ENCODE assay signal across 10 cellular contexts in the genomic region with DNA sequence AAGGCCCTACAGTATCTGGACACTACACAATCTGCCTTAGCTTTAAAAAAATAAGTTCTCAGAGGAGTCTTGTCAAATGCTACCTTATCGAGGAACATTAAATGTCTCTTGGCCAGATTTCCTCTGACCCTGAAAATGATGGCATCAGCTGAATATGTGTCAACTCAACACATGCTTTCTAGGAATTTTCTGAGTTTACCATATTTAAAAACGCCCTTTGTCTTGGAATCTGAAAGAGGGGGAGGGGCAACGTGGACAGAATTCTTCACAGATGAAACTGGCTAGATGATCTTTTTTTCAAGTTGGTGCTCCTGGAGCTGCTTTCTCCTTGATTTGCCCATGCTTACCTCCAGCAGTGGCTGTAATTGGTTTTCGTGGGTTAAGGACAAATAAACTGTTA. TPM values are rescaled to one million over a fixed set of nuclear protein-coding genes. Genes with fewer than 3 reads are reported as not detected.
A peak's percentile ranks its signal among the peaks of the same experiment; 100 is the strongest.
DNase-seq lines count a peak whose midpoint lies in the region; TF ChIP-seq lines count a peak whose summit lies in the region.
"Had no signal": no experiment of that assay in that cellular context is flagged by ENCODE, and none has a peak within 500 bp of the region (broad histone marks: within the 10 kb centered on the region; RNA-seq: fewer than 3 reads in every experiment).

No MANE protein-coding gene starts in this region.

- peaks cover 36% of the 10 kb centered on the region for H3K4me1 Mint-ChIP-seq in nephron
- peaks cover 24% of the 10 kb centered on the region for H3K4me1 Mint-ChIP-seq in activated T-helper 1 cell treated with anti-CD3 and anti-CD28 coated beads, Interleukin-12 subunit alpha, Interleukin-12 subunit beta, Interleukin-2, Interleukin-4 antibody, amounts not matched to agents 30 ng/mL and 10 ng/mL and 1 ng/mL, durations not matched to agents 14 hours and 24 hours and 36 hours (ENCODE audit: low read depth)

- H3K4me3 Mint-ChIP-seq in nephron = peak overlapping the region; percentile 100
- H3K4me3 Mint-ChIP-seq in activated T-helper 1 cell treated with anti-CD3 and anti-CD28 coated beads, Interleukin-12 subunit alpha, Interleukin-12 subunit beta, Interleukin-2, Interleukin-4 antibody, amounts not matched to agents 30 ng/mL and 10 ng/mL and 1 ng/mL, durations not matched to agents 14 hours and 24 hours and 36 hours = no peak overlapping the region

- H3K9me3 Mint-ChIP-seq in nephron = peaks cover 10% of the 10 kb centered on the region
- H3K9me3 Mint-ChIP-seq in activated T-helper 1 cell treated with anti-CD3 and anti-CD28 coated beads, Interleukin-12 subunit alpha, Interleukin-12 subunit beta, Interleukin-2, Interleukin-4 antibody, amounts not matched to agents 30 ng/mL and 10 ng/mL and 1 ng/mL, durations not matched to agents 14 hours and 24 hours and 36 hours = no peaks in the 10 kb centered on the region

- peaks cover 34 to 56% (median 50%) of the 10 kb centered on the region in 10 experiments for H3K4me1 ChIP-seq in BLaER1 treated with 17β-estradiol and CSF1 and Interleukin-3, amounts not matched to agents 10 nM and 100 nM
- H3K4me1 ChIP-seq in Loucy (ENCODE audit: insufficient read depth, low read length, poor library complexity, severe bottlenecking) (peaks cover 48% of the 10 kb centered on the region), endocrine pancreas (ENCODE audit: control insufficient read depth, insufficient read depth, low read length) (no peaks in the 10 kb centered on the region)

- H3K27me3 ChIP-seq in BLaER1 treated with 17β-estradiol and CSF1 and Interleukin-3, amounts not matched to agents 10 nM and 100 nM = no peaks in the 10 kb centered on the region
- H3K27me3 ChIP-seq in Loucy (ENCODE audit: insufficient read depth, low read length, poor library complexity, severe bottlenecking) (peaks cover 44% of the 10 kb centered on the region), endocrine pancreas (ENCODE audit: control insufficient read depth, insufficient read depth, low read length) (no peaks in the 10 kb centered on the region)

- intact Hi-C loops in activated T-helper 1 cell treated with anti-CD3 and anti-CD28 coated beads, Interleukin-12 subunit alpha, Interleukin-12 subunit beta, Interleukin-2, Interleukin-4 antibody, amounts not matched to agents 30 ng/mL and 10 ng/mL and 1 ng/mL, durations not matched to agents 14 hours and 24 hours and 36 hours (cut with micrococcal nuclease) = loop anchor here (1.0 to 10.0 kb wide), 4 partner anchors 10 to 549 kb away; no protein-coding TSS in a partner anchor

- peak overlapping the region; percentile 85 to 99 (median 94) for H3K4me3 ChIP-seq in BLaER1 treated with 17β-estradiol and CSF1 and Interleukin-3, amounts not matched to agents 10 nM and 100 nM
- H3K4me3 ChIP-seq in Loucy (ENCODE audit: low read length, poor library complexity, severe bottlenecking) (peak overlapping the region; percentile 94), endocrine pancreas (ENCODE audit: control insufficient read depth, insufficient read depth, low read length) (peak overlapping the region; percentile 85)

- no peaks in the 10 kb centered on the region for H3K27me3 Mint-ChIP-seq in nephron (ENCODE audit: low read depth)
- H3K27me3 Mint-ChIP-seq in activated T-helper 1 cell treated with anti-CD3 and anti-CD28 coated beads, Interleukin-12 subunit alpha, Interleukin-12 subunit beta, Interleukin-2, Interleukin-4 antibody, amounts not matched to agents 30 ng/mL and 10 ng/mL and 1 ng/mL, durations not matched to agents 14 hours and 24 hours and 36 hours (ENCODE audit: insufficient read depth) = peaks cover 39% of the 10 kb centered on the region

- peaks cover 0 to 64% (median 55%) of the 10 kb centered on the region in 11 experiments; a peak in 17 of 22 replicates for H4K20me1 ChIP-seq in BLaER1 treated with 17β-estradiol and CSF1 and Interleukin-3, amounts not matched to agents 10 nM and 100 nM
- H4K20me1 ChIP-seq in Loucy (ENCODE audit: insufficient read depth, low read length, poor library complexity, severe bottlenecking) = peaks cover 63% of the 10 kb centered on the region

- peak overlapping the region; percentile 87 to 100 (median 99) for H3K27ac Mint-ChIP-seq in nephron
- no peak overlapping the region for H3K27ac Mint-ChIP-seq in activated T-helper 1 cell treated with anti-CD3 and anti-CD28 coated beads, Interleukin-12 subunit alpha, Interleukin-12 subunit beta, Interleukin-2, Interleukin-4 antibody, amounts not matched to agents 30 ng/mL and 10 ng/mL and 1 ng/mL, durations not matched to agents 14 hours and 24 hours and 36 hours
- H3K27ac Mint-ChIP-seq: T-helper 17 cell had no signal

- H3F3A ChIP-seq in Loucy (ENCODE audit: low read depth) = peaks cover 31% of the 10 kb centered on the region

- peak overlapping the region; percentile 85 to 96 (median 90) for H3K4me2 ChIP-seq in BLaER1 treated with 17β-estradiol and CSF1 and Interleukin-3, amounts not matched to agents 10 nM and 100 nM
- peak overlapping the region; percentile 92 for H3K4me2 ChIP-seq in Loucy (ENCODE audit: low read depth, low read length, poor library complexity, severe bottlenecking)

- H3K79me2 ChIP-seq in Loucy (ENCODE audit: insufficient read depth, low read length) = peaks cover 94% of the 10 kb centered on the region

- no peaks in the 10 kb centered on the region for H3K9me2 ChIP-seq in Loucy (replicated peaks; ENCODE audit: low read depth, low read length)

- peaks cover 68% of the 10 kb centered on the region for H3K36me3 Mint-ChIP-seq in nephron (ENCODE audit: low read depth)
- H3K36me3 Mint-ChIP-seq in activated T-helper 1 cell treated with anti-CD3 and anti-CD28 coated beads, Interleukin-12 subunit alpha, Interleukin-12 subunit beta, Interleukin-2, Interleukin-4 antibody, amounts not matched to agents 30 ng/mL and 10 ng/mL and 1 ng/mL, durations not matched to agents 14 hours and 24 hours and 36 hours (ENCODE audit: low read depth) = peaks cover 2% of the 10 kb centered on the region

- peaks cover 0 to 33% (median 7%) of the 10 kb centered on the region in 11 experiments; a peak in 13 of 22 replicates for H3K9me3 ChIP-seq in BLaER1 treated with 17β-estradiol and CSF1 and Interleukin-3, amounts not matched to agents 10 nM and 100 nM (replicated peaks in 1 of 11)
- H3K9me3 ChIP-seq in Loucy (ENCODE audit: insufficient read depth, low read depth, low read length) = no peaks in the 10 kb centered on the region
- no peaks in the 10 kb centered on the region for H3K9me3 ChIP-seq in endocrine pancreas (ENCODE audit: control insufficient read depth, low read length)

- peak overlapping the region; percentile 89 to 99 (median 98); a peak in 21 of 22 replicates for H3K9ac ChIP-seq in BLaER1 treated with 17β-estradiol and CSF1 and Interleukin-3, amounts not matched to agents 10 nM and 100 nM
- peak overlapping the region; percentile 98 for H3K9ac ChIP-seq in Loucy (ENCODE audit: low read depth, low read length, poor library complexity, severe bottlenecking)
- no peak overlapping the region for H3K9ac ChIP-seq in endocrine pancreas (ENCODE audit: control insufficient read depth, insufficient read depth, low read length)

- no peak overlapping the region for H2AFZ ChIP-seq in Loucy (ENCODE audit: low read length)

- TF ChIP-seq CTCF in Loucy (conservative IDR thresholded peaks at IDR 0.05; ENCODE audit: low read length) (no peak), nephron (IDR thresholded peaks at IDR 0.05; ENCODE audit: unreplicated experiment in 3 of 3) (no peak)

- peak overlapping the region in 10 of 11 experiments; percentile 89 to 99 (median 97); a peak in 20 of 22 replicates for H3K27ac ChIP-seq in BLaER1 treated with 17β-estradiol and CSF1 and Interleukin-3, amounts not matched to agents 10 nM and 100 nM

- peaks cover 0 to 76% (median 58%) of the 10 kb centered on the region in 11 experiments; a peak in 16 of 22 replicates for H3K36me3 ChIP-seq in BLaER1 treated with 17β-estradiol and CSF1 and Interleukin-3, amounts not matched to agents 10 nM and 100 nM
- peaks cover 44% of the 10 kb centered on the region for H3K36me3 ChIP-seq in Loucy (ENCODE audit: insufficient read depth, low read length)
- no peaks in the 10 kb centered on the region for H3K36me3 ChIP-seq in endocrine pancreas (ENCODE audit: control insufficient read depth, insufficient read depth, low read length)

- DNase-seq in NCI-H1048 (lab: John Stamatoyannopoulos, UW) (no peak), nucleus accumbens (lab: John Stamatoyannopoulos, UW) (no peak)
- no peak for DNase-seq in stimulated activated CD4-positive, alpha-beta T cell treated with anti-CD3 and anti-CD28 coated beads, Interleukin-15, amount 100 ng/mL, for 24 hours
- DNase-seq in activated T-helper 1 cell treated with anti-CD3 and anti-CD28 coated beads, Interleukin-12 subunit alpha, Interleukin-12 subunit beta, Interleukin-2, Interleukin-4 antibody, amounts not matched to agents 30 ng/mL and 10 ng/mL and 1 ng/mL, durations not matched to agents 14 hours and 24 hours and 36 hours (ENCODE audit: low spot score) = no peak
- DNase-seq: activated naive CD4-positive, alpha-beta T cell; T-helper 17 cell had no signal

RNA-seq across cellular contexts. Expression of a gene that starts 5.1 kb away (rescaled TPM):
- total RNA-seq in activated T-helper 1 cell treated with anti-CD3 and anti-CD28 coated beads, Interleukin-12 subunit alpha, Interleukin-12 subunit beta, Interleukin-2, Interleukin-4 antibody, amounts not matched to agents 30 ng/mL and 10 ng/mL and 1 ng/mL, durations not matched to agents 14 hours and 24 hours and 36 hours = 1.2 and 1.5 TPM in 2 replicates
